Comparison of ENCODE assay signal across 8 cellular contexts in genomic region chr17:15999141-15999973, GRCh38. TPM values are rescaled to one million over a fixed set of nuclear protein-coding genes. Genes with fewer than 3 reads are reported as not detected.
DNase-seq lines count a peak whose midpoint lies in the region; ATAC-seq, FAIRE-seq and TF ChIP-seq lines count a peak whose summit lies in the region.

Gene TTC19, plus strand, starts transcription at chr17:15999824. Its CDS starts 25 bp downstream, at chr17:15999849.
Gene ZSWIM7, minus strand, starts transcription at chr17:15999704. Its CDS starts 110 bp downstream, at chr17:15999594.

- peak; percentile 95 for ATAC-seq in HG03439 (IDR thresholded peaks at IDR 0.05; ENCODE audit: unreplicated experiment)

- TF ChIP-seq CTCF in BE2C (IDR thresholded peaks at IDR 0.05; ENCODE audit: low read depth, low read length) (no peak), kidney (IDR thresholded peaks at IDR 0.05; ENCODE audit: borderline replicate concordance, extremely low read depth, insufficient read depth) (peak; percentile 0)

- no peak for FAIRE-seq in kidney (lab: Jason Lieb, UNC)

- intact Hi-C loops in kidney (cut with DNase I) = no loop called here

- no peaks in the 10 kb centered on the region for H3K27me3 ChIP-seq in BE2C

- peak within 1 kb of the TSS; percentile 83 for H3K4me3 ChIP-seq in BE2C (ENCODE audit: low read depth, low read length)
- peak within 1 kb of the TSS; percentile 73 to 79 for H3K4me3 ChIP-seq in kidney (ENCODE audit: low read length in 2 of 2)

- peaks cover 29% of the 10 kb centered on the region for H3K36me3 ChIP-seq in BE2C
- H3K36me3 ChIP-seq in kidney (ENCODE audit: control insufficient read depth in 1 of 2, insufficient read depth in 2 of 2, low read length in 2 of 2) = peaks cover 7 to 18% of the 10 kb centered on the region in 2 donors

- DNase-seq in BE2C = peak; percentile 91
- peak; percentile 97 for DNase-seq in GM19238 (ENCODE audit: insufficient read length, low spot score)
- DNase-seq in NCI-H510A (lab: John Stamatoyannopoulos, UW) = peak; percentile 96
- DNase-seq in activated CD4-positive, alpha-beta T cell treated with anti-CD3 and anti-CD28 coated beads for 24 hours (ENCODE audit: low read depth in 2 of 2) = peak; percentile 87 to 93
- peak; percentile 99 for DNase-seq in cerebellum (ENCODE audit: low spot score)
- peak; percentile 99 for DNase-seq in kidney
- DNase-seq in stimulated activated CD4-positive, alpha-beta T cell treated with anti-CD3 and anti-CD28 coated beads, Interleukin-15, amount 100 ng/mL, for 1 hour (ENCODE audit: low read depth in 1 of 2, low spot score in 1 of 2) = peak; percentile 80 to 91

- H3K27ac ChIP-seq in kidney (ENCODE audit: low read depth in 2 of 2, low read length in 2 of 2) = peak within 1 kb of the TSS; percentile 98 to 99

- H3K9me3 ChIP-seq in BE2C (no peaks in the 10 kb centered on the region), kidney (ENCODE audit: control insufficient read depth in 1 of 2, low read length in 2 of 2) (no peaks in the 10 kb centered on the region)

- H3K4me1 ChIP-seq in BE2C = no peaks in the 10 kb centered on the region
- H3K4me1 ChIP-seq in kidney (ENCODE audit: control insufficient read depth in 1 of 2, insufficient read depth in 1 of 2, low read depth in 1 of 2, low read length in 2 of 2) = peaks cover 7 to 8% of the 10 kb centered on the region in 2 donors

- H3K9ac ChIP-seq in kidney (ENCODE audit: low read length in 2 of 2) = peak within 1 kb of the TSS; percentile 88 to 94

RNA-seq across cellular contexts. Expression of gene TTC19, which starts in this region (rescaled TPM):
- 31.8 TPM for polyA plus RNA-seq in BE2C (2012; ENCODE audit: insufficient read depth, insufficient read length, low read depth)
- total RNA-seq in cerebellum = 62.9 TPM
- total RNA-seq in kidney = 47.7 TPM
- 42.0 TPM for polyA plus RNA-seq in kidney (ENCODE audit: insufficient read depth, low read depth, low replicate concordance)

RNA-seq across cellular contexts. Expression of gene ZSWIM7, which starts in this region (rescaled TPM):
- 39.6 TPM for polyA plus RNA-seq in BE2C (2012; ENCODE audit: insufficient read depth, insufficient read length, low read depth)
- 12.2 TPM for total RNA-seq in cerebellum
- 21.0 TPM for total RNA-seq in kidney
- 66.7 TPM for polyA plus RNA-seq in kidney (ENCODE audit: insufficient read depth, low read depth, low replicate concordance)

Comparison
In these comparisons a context has a peak if more than half of its experiments do, and no peak if none do; other contexts are left out.
1. Peak in every context shown above with its lines: DNase-seq, ATAC-seq, H3K4me3 ChIP-seq and H3K27ac ChIP-seq.